8 cellular contexts compared by ENCODE assay signal in the genomic region with DNA sequence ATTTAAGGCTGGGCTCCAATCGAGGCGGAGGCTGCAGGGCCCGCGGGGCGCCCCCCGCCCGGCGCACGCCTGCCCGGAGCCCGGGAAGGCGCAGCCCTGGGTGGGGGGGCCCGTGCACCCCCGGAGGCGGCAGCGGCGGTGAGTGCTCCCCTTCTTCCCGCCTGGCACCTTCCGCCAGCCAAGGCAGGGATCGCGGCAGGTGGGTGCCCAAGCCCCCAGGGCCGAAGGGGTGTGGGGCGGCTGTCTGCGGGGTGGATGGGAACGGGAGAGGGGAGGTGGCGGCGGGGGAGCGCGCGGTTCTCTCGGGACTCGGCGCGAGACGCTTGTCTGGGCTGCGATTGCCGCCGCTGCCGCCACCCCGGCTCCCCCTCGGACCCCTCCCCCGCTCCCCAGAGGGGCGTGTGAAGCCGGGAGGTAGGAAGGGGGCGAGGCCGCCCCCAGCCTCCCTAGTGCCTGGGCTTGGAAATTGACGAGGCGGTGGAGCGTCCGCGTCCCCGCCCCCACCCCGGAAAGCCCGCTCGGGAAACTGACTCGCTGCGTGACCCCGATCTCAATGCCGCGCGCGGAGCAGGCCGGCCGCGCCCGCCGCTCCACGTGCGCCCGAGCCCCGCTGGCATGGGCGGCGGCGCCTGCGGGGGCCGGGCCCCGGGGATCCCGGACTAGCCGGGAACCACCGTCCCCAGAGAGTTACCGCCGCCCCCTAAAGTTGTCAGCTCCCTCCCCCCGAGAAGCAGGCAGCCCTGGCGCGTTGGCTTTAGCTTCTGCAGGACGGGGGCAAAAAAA.
DNase-seq lines count a peak whose midpoint lies in the region; ATAC-seq and TF ChIP-seq lines count a peak whose summit lies in the region.

No MANE protein-coding gene starts in this region.

- H3K36me3 ChIP-seq in neural progenitor cell = no peaks in the 10 kb centered on the region

- peaks cover 53% of the 10 kb centered on the region for H3F3A ChIP-seq in neural progenitor cell (ENCODE audit: low read depth)

- H3K36me3 Mint-ChIP-seq in activated B cell treated with CpG ODN at 0.5 μM for 24 hours (ENCODE audit: low read depth) = no peaks in the 10 kb centered on the region
- no peaks in the 10 kb centered on the region for H3K36me3 Mint-ChIP-seq in neural progenitor cell

- peaks cover 14% of the 10 kb centered on the region for H3K27me3 Mint-ChIP-seq in activated B cell treated with CpG ODN at 0.5 μM for 24 hours
- peaks cover 8% of the 10 kb centered on the region for H3K27me3 Mint-ChIP-seq in neural progenitor cell (ENCODE audit: insufficient read depth, low read depth)

- H3K9me3 Mint-ChIP-seq in activated B cell treated with CpG ODN at 0.5 μM for 24 hours (no peaks in the 10 kb centered on the region), neural progenitor cell (no peaks in the 10 kb centered on the region)

- H3K4me3 ChIP-seq in AG10803 (ENCODE audit: low read length) = peak overlapping the region; percentile 92
- peak overlapping the region; percentile 84 for H3K4me3 ChIP-seq in fibroblast of mammary gland (ENCODE audit: control insufficient read depth, low read depth, low read length)
- peak overlapping the region; percentile 100 for H3K4me3 ChIP-seq in neural progenitor cell

- H3K4me3 Mint-ChIP-seq in activated B cell treated with CpG ODN at 0.5 μM for 24 hours (peak overlapping the region; percentile 83), neural progenitor cell (peak overlapping the region; percentile 88)

- intact Hi-C loops in activated B cell treated with CpG ODN at 0.5 μM for 24 hours (cut with micrococcal nuclease) = loop anchor here (5.0 to 10.0 kb wide), 2 partner anchors 112 to 380 kb away; a partner anchor contains a TSS

- H3K4me1 Mint-ChIP-seq in activated B cell treated with CpG ODN at 0.5 μM for 24 hours (peaks cover 16% of the 10 kb centered on the region), neural progenitor cell (peaks cover 47% of the 10 kb centered on the region)

- peaks cover 29% of the 10 kb centered on the region for H3K4me1 ChIP-seq in neural progenitor cell

- POLR2A ChIA-PET in activated B cell treated with CpG ODN at 0.5 μM for 24 hours (lab: Charles Lee) = no interaction called here

- peak; percentile 23 for ATAC-seq in GM18909 (IDR thresholded peaks at IDR 0.05; ENCODE audit: poor library complexity, unreplicated experiment)
- ATAC-seq in HG03139 (IDR thresholded peaks at IDR 0.05; ENCODE audit: unreplicated experiment) = peak; percentile 12
- peak; percentile 16 for ATAC-seq in activated B cell treated with CpG ODN at 0.5 μM for 24 hours (ENCODE audit: low read depth)

- no peaks in the 10 kb centered on the region for H4K20me1 ChIP-seq in neural progenitor cell (ENCODE audit: low read depth)

- TF ChIP-seq CTCF in AG10803 (conservative IDR thresholded peaks at IDR 0.05; ENCODE audit: low read length) (no peak), activated B cell treated with CpG ODN at 0.5 μM for 24 hours (IDR thresholded peaks at IDR 0.05) (no peak), fibroblast of mammary gland (conservative IDR thresholded peaks at IDR 0.05; ENCODE audit: control insufficient read depth, insufficient read depth, low read depth, low read length) (no peak), neural progenitor cell (IDR thresholded peaks at IDR 0.05) (no peak)

- CTCF ChIA-PET in activated B cell treated with CpG ODN at 0.5 μM for 24 hours (lab: Charles Lee) = no interaction called here

- peak overlapping the region; percentile 95 for H3K4me2 ChIP-seq in neural progenitor cell

- H3K9ac ChIP-seq in neural progenitor cell = no peak overlapping the region

- peaks cover 8% of the 10 kb centered on the region for H3K27me3 ChIP-seq in neural progenitor cell

- DNase-seq in AG10803 (ENCODE audit: low read depth) = no peak
- DNase-seq in activated B cell treated with CpG ODN at 0.5 μM for 24 hours = no peak
- no peak for DNase-seq in fibroblast of mammary gland (ENCODE audit: low read depth)
- peak; percentile 79 for DNase-seq in neural progenitor cell (ENCODE audit: low spot score)
- DNase-seq in NCI-H774 (lab: John Stamatoyannopoulos, UW) = no peak
- DNase-seq in activated CD4-positive, CD25-positive, alpha-beta regulatory T cell treated with anti-CD3 and anti-CD28 coated beads, Interleukin-2, amount 50 U/mL, for 72 hours = no peak

- H3K27ac ChIP-seq in neural progenitor cell = no peak overlapping the region

- H3K27ac Mint-ChIP-seq in activated B cell treated with CpG ODN at 0.5 μM for 24 hours (no peak overlapping the region), neural progenitor cell (no peak overlapping the region)

- no peaks in the 10 kb centered on the region for H3K9me3 ChIP-seq in neural progenitor cell (ENCODE audit: low read depth)

- H2AFZ ChIP-seq in neural progenitor cell (replicated peaks) = peak overlapping the region; percentile 92

- H3K79me2 ChIP-seq in neural progenitor cell (ENCODE audit: low read depth) = peaks cover 53% of the 10 kb centered on the region
